ENCODE assay signal across 16 cellular contexts in genomic region chr18:42765225-42765624, GRCh38.
A peak's percentile ranks its signal among the peaks of the same experiment; 100 is the strongest.
DNase-seq lines count a peak whose midpoint lies in the region; ATAC-seq, FAIRE-seq and TF ChIP-seq lines count a peak whose summit lies in the region.
"Had no signal": no experiment of that assay in that cellular context is flagged by ENCODE, and none has a peak within 500 bp of the region (broad histone marks: within the 10 kb centered on the region; RNA-seq: fewer than 3 reads in every experiment).

No MANE protein-coding gene starts in this region.

- H3K27me3 ChIP-seq in astrocyte (ENCODE audit: insufficient read depth, low read length) (no peaks in the 10 kb centered on the region), prostate gland (replicated peaks; ENCODE audit: insufficient read depth) (no peaks in the 10 kb centered on the region)

- H3K36me3 Mint-ChIP-seq in astrocyte (ENCODE audit: low read depth, unreplicated experiment): no peaks in the 10 kb centered on the region
- H3K36me3 Mint-ChIP-seq in activated T-cell treated with anti-CD3 and anti-CD28 coated beads, Interleukin-2, amount 50 U/mL, for 72 hours (ENCODE audit: insufficient read depth in 2 of 2): no peaks in the 10 kb centered on the region
- H3K36me3 Mint-ChIP-seq in activated T-cell treated with anti-CD3 and anti-CD28 coated beads, Interleukin-2, amount 50 U/mL, for 4 hours (ENCODE audit: insufficient read depth): no peaks in the 10 kb centered on the region
- H3K36me3 Mint-ChIP-seq: CD4-positive, CD25-positive, alpha-beta regulatory T cell had no signal

- FAIRE-seq in astrocyte (lab: Jason Lieb, UNC): no peak

- H3K9me3 ChIP-seq in HEK293 (ENCODE audit: control insufficient read depth, insufficient read depth, low read depth, low read length) (no peaks in the 10 kb centered on the region), astrocyte (ENCODE audit: insufficient read depth, low read depth, low read length) (no peaks in the 10 kb centered on the region), prostate gland (no peaks in the 10 kb centered on the region)

- H2AFZ ChIP-seq in astrocyte (ENCODE audit: low read depth, low read length): no peak overlapping the region

- WGBS in prostate gland: 8% methylated on average over 1 of the region's 1 CpG

- H3K4me3 ChIP-seq in HEK293 (ENCODE audit: low read depth, low read length): no peak overlapping the region
- no peak overlapping the region for H3K4me3 ChIP-seq in astrocyte (ENCODE audit: insufficient read depth, low read depth, low read length)
- no peak overlapping the region for H3K4me3 ChIP-seq in prostate gland
- H3K4me3 ChIP-seq: GM23338 had no signal

- intact Hi-C loops in prostate gland (cut with DNase I): no loop called here

- no peak overlapping the region for H3K4me2 ChIP-seq in astrocyte (ENCODE audit: low read length)
- H3K4me2 ChIP-seq: GM23338, KMS-11 had no signal

- H3K27me3 Mint-ChIP-seq in astrocyte (ENCODE audit: low read depth, unreplicated experiment): peaks cover 2% of the 10 kb centered on the region
- no peaks in the 10 kb centered on the region for H3K27me3 Mint-ChIP-seq in activated T-cell treated with anti-CD3 and anti-CD28 coated beads, Interleukin-2, amount 50 U/mL, for 72 hours (ENCODE audit: low read depth)
- H3K27me3 Mint-ChIP-seq in activated T-cell treated with anti-CD3 and anti-CD28 coated beads, Interleukin-2, amount 50 U/mL, for 4 hours (ENCODE audit: low read depth): no peaks in the 10 kb centered on the region
- H3K27me3 Mint-ChIP-seq: CD4-positive, CD25-positive, alpha-beta regulatory T cell had no signal

- no peak overlapping the region for H3K27ac Mint-ChIP-seq in astrocyte (ENCODE audit: unreplicated experiment)
- no peak overlapping the region for H3K27ac Mint-ChIP-seq in activated T-cell treated with anti-CD3 and anti-CD28 coated beads, Interleukin-2, amount 50 U/mL, for 72 hours
- H3K27ac Mint-ChIP-seq: CD4-positive, CD25-positive, alpha-beta regulatory T cell; GM23338 had no signal

- DNase-seq in NCI-H226: peak; percentile 2
- DNase-seq in astrocyte (ENCODE audit: low read depth): peak; percentile 8
- peak; percentile 5 for DNase-seq in prostate gland (ENCODE audit: low spot score)
- no peak for DNase-seq in activated T-cell treated with anti-CD3 and anti-CD28 coated beads, Interleukin-2, amount 50 U/mL, for 72 hours
- DNase-seq in glomerular visceral epithelial cell (ENCODE audit: extremely low spot score): no peak
- DNase-seq in activated T-cell treated with anti-CD3 and anti-CD28 coated beads, Interleukin-2, amount 50 U/mL, for 4 hours: no peak
- DNase-seq: CD4-positive, CD25-positive, alpha-beta regulatory T cell; DMS153; GF-D8; NCI-H1048; NCI-H1436 treated with DMSO at 0.1 percent for 48 hours; NCI-H2171 treated with DMSO at 0.1 percent for 48 hours; NCI-H510A had no signal

- H3K36me3 ChIP-seq in HEK293 (ENCODE audit: control insufficient read depth in 2 of 2, insufficient read depth in 1 of 2, low read length in 2 of 2) (no peaks in the 10 kb centered on the region), astrocyte (ENCODE audit: insufficient read depth, low read length) (no peaks in the 10 kb centered on the region), prostate gland (no peaks in the 10 kb centered on the region)

- no peaks in the 10 kb centered on the region for H3K79me2 ChIP-seq in astrocyte (ENCODE audit: insufficient read depth, low read length)

- ATAC-seq in activated T-cell treated with anti-CD3 and anti-CD28 coated beads, Interleukin-2, amount 50 U/mL, for 72 hours (replicated peaks in 1 of 2): no peak
- ATAC-seq in activated T-cell treated with anti-CD3 and anti-CD28 coated beads, Interleukin-2, amount 50 U/mL, for 4 hours: no peak
- ATAC-seq: GM23338 had no signal

- H3K27ac ChIP-seq in HEK293 (ENCODE audit: extremely low read depth, low read depth, low read length) (no peak overlapping the region), astrocyte (ENCODE audit: low read depth, low read length) (no peak overlapping the region), prostate gland (peak overlapping the region in 1 of 2 donors; percentile 65)
- H3K27ac ChIP-seq: KMS-11 had no signal

- no peak overlapping the region for H3K9ac ChIP-seq in astrocyte (ENCODE audit: low read length)
- H3K9ac ChIP-seq: KMS-11 had no signal

- TF ChIP-seq CTCF in HEK293 (tag by site-specific recombination; IDR thresholded peaks at IDR 0.05) (no peak), astrocyte (IDR thresholded peaks at IDR 0.05; ENCODE audit: insufficient read depth, low read depth, low read length) (no peak), prostate gland (IDR thresholded peaks at IDR 0.05) (no peak)

- TF ChIP-seq POLR2A in prostate gland (IDR thresholded peaks at IDR 0.05): no peak

- no peaks in the 10 kb centered on the region for H4K20me1 ChIP-seq in astrocyte (ENCODE audit: insufficient read depth, low read length)

- peaks cover 8% of the 10 kb centered on the region for H3K4me1 ChIP-seq in HEK293 (ENCODE audit: control insufficient read depth, insufficient read depth, low read length)
- H3K4me1 ChIP-seq in astrocyte (ENCODE audit: insufficient read depth, low read length): no peaks in the 10 kb centered on the region
- no peaks in the 10 kb centered on the region for H3K4me1 ChIP-seq in prostate gland (replicated peaks)

- CTCF ChIA-PET in HEK293 (lab: Yijun Ruan, JAX): no interaction called here

- POLR2A ChIA-PET in HEK293 (lab: Yijun Ruan, JAX): no interaction called here

- no peak overlapping the region for H3K4me3 Mint-ChIP-seq in astrocyte (ENCODE audit: unreplicated experiment)
- no peak overlapping the region for H3K4me3 Mint-ChIP-seq in activated T-cell treated with anti-CD3 and anti-CD28 coated beads, Interleukin-2, amount 50 U/mL, for 72 hours
- H3K4me3 Mint-ChIP-seq in activated T-cell treated with anti-CD3 and anti-CD28 coated beads, Interleukin-2, amount 50 U/mL, for 4 hours: no peak overlapping the region
- H3K4me3 Mint-ChIP-seq: CD4-positive, CD25-positive, alpha-beta regulatory T cell; GM23338 had no signal

- H3K9me3 Mint-ChIP-seq in astrocyte (ENCODE audit: unreplicated experiment): no peaks in the 10 kb centered on the region
- peaks cover 7 to 9% of the 10 kb centered on the region in 2 donors for H3K9me3 Mint-ChIP-seq in activated T-cell treated with anti-CD3 and anti-CD28 coated beads, Interleukin-2, amount 50 U/mL, for 72 hours
- H3K9me3 Mint-ChIP-seq in activated T-cell treated with anti-CD3 and anti-CD28 coated beads, Interleukin-2, amount 50 U/mL, for 4 hours: peaks cover 3% of the 10 kb centered on the region

- H3K4me1 Mint-ChIP-seq in astrocyte (ENCODE audit: low read depth, unreplicated experiment): no peaks in the 10 kb centered on the region
- no peaks in the 10 kb centered on the region for H3K4me1 Mint-ChIP-seq in activated T-cell treated with anti-CD3 and anti-CD28 coated beads, Interleukin-2, amount 50 U/mL, for 72 hours (ENCODE audit: low read depth)
- H3K4me1 Mint-ChIP-seq in activated T-cell treated with anti-CD3 and anti-CD28 coated beads, Interleukin-2, amount 50 U/mL, for 4 hours (ENCODE audit: low read depth): no peaks in the 10 kb centered on the region
- H3K4me1 Mint-ChIP-seq: CD4-positive, CD25-positive, alpha-beta regulatory T cell had no signal

TF ChIP-seq in HEK293, 187 proteins besides CTCF, POLR2A, EP300 and RAD21 (continues in another document):
- TF ChIP-seq ZNF132 (tag by site-specific recombination; IDR thresholded peaks at IDR 0.05; ENCODE audit: borderline replicate concordance) (no peak), OVOL3 (tag by site-specific recombination; IDR thresholded peaks at IDR 0.05) (no peak), WT1 (tag by site-specific recombination; IDR thresholded peaks at IDR 0.05) (peak; percentile 89), ZNF571 (tag by site-specific recombination; IDR thresholded peaks at IDR 0.05) (no peak), ZNF10 (tag by site-specific recombination; IDR thresholded peaks at IDR 0.05) (no peak), BCL6B (tag by site-specific recombination; IDR thresholded peaks at IDR 0.05) (peak; percentile 88), ZNF175 (tag by site-specific recombination; IDR thresholded peaks at IDR 0.05) (no peak), KLF9 (tag by site-specific recombination; IDR thresholded peaks at IDR 0.05; ENCODE audit: low read depth) (no peak), ZNF843 (tag by site-specific recombination; IDR thresholded peaks at IDR 0.05) (0 out of 2 replicates have a peak, but pooled peaks have one; percentile 37), PRDM6 (tag by site-specific recombination; IDR thresholded peaks at IDR 0.05) (0 out of 2 replicates have a peak, but pooled peaks have one; percentile 31), ZFP37 (tag by site-specific recombination; IDR thresholded peaks at IDR 0.05) (no peak), FEZF1 (tag by site-specific recombination; IDR thresholded peaks at IDR 0.05) (peak; percentile 77), ZNF585B (tag by site-specific recombination; IDR thresholded peaks at IDR 0.05) (no peak), ZNF548 (tag by site-specific recombination; IDR thresholded peaks at IDR 0.05) (no peak)

Comparison
In these comparisons a context has a peak if more than half of its experiments do, and no peak if none do; other contexts are left out.
1. DNase-seq: peak in NCI-H226 (single experiment), astrocyte (single experiment) and prostate gland (single experiment); none in activated T-cell treated with anti-CD3 and anti-CD28 coated beads, Interleukin-2, amount 50 U/mL, for 72 hours (0 of 2), glomerular visceral epithelial cell (single experiment) and activated T-cell treated with anti-CD3 and anti-CD28 coated beads, Interleukin-2, amount 50 U/mL, for 4 hours (single experiment).